17 cellular contexts compared by ENCODE assay signal in genomic region chr7:40805361-40805760, GRCh38.
"Had no signal": no experiment of that assay in that cellular context is flagged by ENCODE, and none has a peak within 500 bp of the region (broad histone marks: within the 10 kb centered on the region; RNA-seq: fewer than 3 reads in every experiment).

No MANE protein-coding gene starts in this region.

- H3K4me1 Mint-ChIP-seq: activated CD4-positive, alpha-beta memory T cell treated with anti-CD3 and anti-CD28 coated beads, Interleukin-2, amount 10 ng/mL, durations not matched to agents 7 days and 5 days; central memory CD8-positive, alpha-beta T cell had no signal

- FAIRE-seq: islet of Langerhans had no signal

- H3K27me3 ChIP-seq: body of pancreas, heart left ventricle, left lung had no signal

- H3K36me3 Mint-ChIP-seq: natural killer cell treated with Interleukin-12 subunit alpha and Interleukin-12 subunit beta and Interleukin-15 and Interleukin-18, amount 100 ng/mL, for 72 hours had no signal

- H3K4me1 ChIP-seq: body of pancreas, left lung had no signal

- ATAC-seq: body of pancreas; heart left ventricle; left lung; natural killer cell treated with Interleukin-12 subunit alpha and Interleukin-12 subunit beta and Interleukin-15 and Interleukin-18, amount 100 ng/mL, for 72 hours; sciatic nerve had no signal

- H3K9me3 ChIP-seq: body of pancreas, heart left ventricle, left lung, mucosa of descending colon had no signal

- H3K27ac Mint-ChIP-seq: activated CD4-positive, alpha-beta memory T cell treated with anti-CD3 and anti-CD28 coated beads, Interleukin-2, amount 10 ng/mL, durations not matched to agents 7 days and 5 days; natural killer cell treated with Interleukin-12 subunit alpha and Interleukin-12 subunit beta and Interleukin-15 and Interleukin-18, amount 100 ng/mL, for 72 hours; stimulated activated naive CD8-positive, alpha-beta T cell treated with anti-CD3 and anti-CD28 coated beads, Interleukin-15, Interleukin-2, amounts not matched to agents 100 ng/mL and 50 ng/mL, for 24 hours had no signal

- DNase-seq: activated CD4-positive, alpha-beta memory T cell treated with anti-CD3 and anti-CD28 coated beads, Interleukin-2, amount 10 ng/mL, durations not matched to agents 7 days and 5 days; activated CD8-positive, alpha-beta memory T cell treated with anti-CD3 and anti-CD28 coated beads, Interleukin-2, amount 50 U/mL, for 48 hours; body of pancreas; dermis blood vessel endothelial cell; erythroblast; foreskin melanocyte; heart left ventricle; left lung; mucosa of descending colon; stimulated activated CD4-positive, alpha-beta T cell treated with anti-CD3 and anti-CD28 coated beads, Interleukin-2, amount 100 ng/mL, for 48 hours; T-helper 9 cell had no signal

- H3K27me3 Mint-ChIP-seq: activated CD4-positive, alpha-beta memory T cell treated with anti-CD3 and anti-CD28 coated beads, Interleukin-2, amount 10 ng/mL, durations not matched to agents 7 days and 5 days; central memory CD8-positive, alpha-beta T cell; natural killer cell treated with Interleukin-12 subunit alpha and Interleukin-12 subunit beta and Interleukin-15 and Interleukin-18, amount 100 ng/mL, for 72 hours; stimulated activated naive CD8-positive, alpha-beta T cell treated with anti-CD3 and anti-CD28 coated beads, Interleukin-15, Interleukin-2, amounts not matched to agents 100 ng/mL and 50 ng/mL, for 24 hours had no signal

- H3K4me3 ChIP-seq: body of pancreas, heart left ventricle, left lung, mucosa of descending colon had no signal

- H3K36me3 ChIP-seq: heart left ventricle, left lung had no signal

- H3K9me3 Mint-ChIP-seq: stimulated activated naive CD8-positive, alpha-beta T cell treated with anti-CD3 and anti-CD28 coated beads, Interleukin-15, Interleukin-2, amounts not matched to agents 100 ng/mL and 50 ng/mL, for 24 hours had no signal

- H3K27ac ChIP-seq: body of pancreas, heart left ventricle, left lung, VCaP had no signal

- H3K4me3 Mint-ChIP-seq: activated CD4-positive, alpha-beta memory T cell treated with anti-CD3 and anti-CD28 coated beads, Interleukin-2, amount 10 ng/mL, durations not matched to agents 7 days and 5 days; central memory CD8-positive, alpha-beta T cell; natural killer cell treated with Interleukin-12 subunit alpha and Interleukin-12 subunit beta and Interleukin-15 and Interleukin-18, amount 100 ng/mL, for 72 hours; stimulated activated naive CD8-positive, alpha-beta T cell treated with anti-CD3 and anti-CD28 coated beads, Interleukin-15, Interleukin-2, amounts not matched to agents 100 ng/mL and 50 ng/mL, for 24 hours had no signal
